10 cellular contexts compared by ENCODE assay signal in the genomic region with DNA sequence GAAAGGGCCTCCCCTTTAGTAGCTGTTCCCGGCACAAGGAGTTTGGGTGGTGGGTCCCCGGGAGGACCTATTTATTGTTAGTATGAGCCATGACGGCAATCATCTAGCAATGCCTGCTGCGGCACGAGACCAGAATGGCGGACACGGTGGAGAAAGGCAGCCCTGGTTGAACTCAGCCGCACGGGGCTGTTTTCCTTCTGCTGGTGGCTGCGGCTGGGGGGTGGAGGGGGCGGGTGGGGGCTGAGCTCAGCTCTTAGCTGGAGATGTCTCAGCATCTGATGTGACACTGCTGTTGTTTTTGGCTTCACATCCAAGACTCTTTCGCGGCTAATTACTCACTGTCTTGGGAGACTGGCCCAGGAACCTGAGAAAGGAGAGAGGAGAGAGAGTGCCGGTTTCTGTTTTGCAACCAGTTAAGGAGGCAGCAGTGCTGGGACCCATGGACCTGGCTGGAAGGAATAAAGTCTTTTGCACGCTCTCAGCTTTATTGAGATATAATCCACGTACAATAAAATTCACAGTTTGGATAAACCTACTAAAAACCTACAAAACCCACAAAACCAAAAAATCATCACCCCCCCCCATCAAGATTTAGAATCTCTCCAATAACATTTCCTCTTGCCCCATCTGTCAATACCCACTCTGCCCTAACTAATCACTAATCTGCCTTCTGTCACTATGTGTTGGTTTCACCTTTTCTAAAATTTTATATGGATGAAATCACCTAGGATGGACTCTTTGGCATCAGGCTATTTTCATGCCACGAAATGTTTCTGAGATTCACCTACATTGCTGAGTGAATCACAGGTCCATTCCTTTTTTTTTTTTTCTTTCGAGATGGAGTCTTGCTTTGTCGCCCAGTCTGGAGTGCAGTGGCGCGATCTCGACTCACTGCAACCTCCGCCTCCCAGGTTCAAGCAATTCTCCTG.
DNase-seq lines count a peak whose midpoint lies in the region; ATAC-seq, FAIRE-seq and TF ChIP-seq lines count a peak whose summit lies in the region.
"Had no signal": no experiment of that assay in that cellular context is flagged by ENCODE, and none has a peak within 500 bp of the region (broad histone marks: within the 10 kb centered on the region; RNA-seq: fewer than 3 reads in every experiment).

No MANE protein-coding gene starts in this region.

- FAIRE-seq in GM12891 (lab: Jason Lieb, UNC) = no peak
- FAIRE-seq: H1 had no signal

- intact Hi-C loops in psoas muscle (cut with DNase I) = no loop called here
- intact Hi-C loops in activated T-helper 2 cell treated with anti-CD3 and anti-CD28 coated beads, Interferon-gamma antibody, Interleukin-2, Interleukin-4, amounts not matched to agents 10 μg/mL and 5 μg/mL and 100 μg/mL, durations not matched to agents 14 hours and 24 hours and 36 hours (cut with micrococcal nuclease) = no loop called here

- DNase-seq in Caki2 (ENCODE audit: low read depth) (peak; percentile 81), RWPE2 (ENCODE audit: low spot score) (no peak), fibroblast of the conjunctiva (ENCODE audit: low read depth) (peak; percentile 57), psoas muscle (peak; percentile 48 to 77), GM12891 (ENCODE audit: insufficient read length, low spot score) (no peak), GM10266 (ENCODE audit: extremely low spot score) (no peak)
- DNase-seq in activated T-helper 2 cell treated with anti-CD3 and anti-CD28 coated beads, Interferon-gamma antibody, Interleukin-2, Interleukin-4, amounts not matched to agents 10 μg/mL and 5 μg/mL and 100 μg/mL, durations not matched to agents 14 hours and 24 hours and 36 hours (ENCODE audit: low spot score) = no peak
- no peak for DNase-seq in activated CD4-positive, alpha-beta T cell treated with anti-CD3 and anti-CD28 coated beads, Interleukin-2, amount 50 U/mL, for 4 hours
- DNase-seq: NCI-H345 had no signal

- peak; percentile 80 for ATAC-seq in RWPE2 (ENCODE audit: low read depth)
- ATAC-seq in psoas muscle = peak; percentile 36 to 80 (median 74)

- H3K27ac Mint-ChIP-seq in activated T-helper 2 cell treated with anti-CD3 and anti-CD28 coated beads, Interferon-gamma antibody, Interleukin-2, Interleukin-4, amounts not matched to agents 10 μg/mL and 5 μg/mL and 100 μg/mL, durations not matched to agents 14 hours and 24 hours and 36 hours = no peak overlapping the region

- no peaks in the 10 kb centered on the region for H3K36me3 Mint-ChIP-seq in activated T-helper 2 cell treated with anti-CD3 and anti-CD28 coated beads, Interferon-gamma antibody, Interleukin-2, Interleukin-4, amounts not matched to agents 10 μg/mL and 5 μg/mL and 100 μg/mL, durations not matched to agents 14 hours and 24 hours and 36 hours (ENCODE audit: low read depth)

- H3K4me3 ChIP-seq in RWPE2 (ENCODE audit: severe bottlenecking) (no peak overlapping the region), psoas muscle (peak overlapping the region; percentile 46)

- peaks cover 27% of the 10 kb centered on the region for H3K4me1 ChIP-seq in RWPE2 (ENCODE audit: insufficient read depth, poor library complexity, severe bottlenecking)
- no peaks in the 10 kb centered on the region for H3K4me1 ChIP-seq in psoas muscle

- no peak overlapping the region for H3K4me3 Mint-ChIP-seq in activated T-helper 2 cell treated with anti-CD3 and anti-CD28 coated beads, Interferon-gamma antibody, Interleukin-2, Interleukin-4, amounts not matched to agents 10 μg/mL and 5 μg/mL and 100 μg/mL, durations not matched to agents 14 hours and 24 hours and 36 hours (ENCODE audit: low read depth)

- TF ChIP-seq CTCF in RWPE2 (IDR thresholded peaks at IDR 0.05; ENCODE audit: poor library complexity, severe bottlenecking) = no peak
- TF ChIP-seq CTCF in psoas muscle (IDR thresholded peaks at IDR 0.05) = no peak
- TF ChIP-seq CTCF in GM10266 (IDR thresholded peaks at IDR 0.05; ENCODE audit: control insufficient read depth, insufficient read depth, low read depth, missing control alignments) = no peak

- in situ Hi-C loops in Caki2 (cut with HindIII; ENCODE audit: low pct_unique_long_range_greater_than_20kb, low sequenced_read_pairs) = no loop called here

- H3K36me3 ChIP-seq in RWPE2 (ENCODE audit: low read depth) = no peaks in the 10 kb centered on the region
- H3K36me3 ChIP-seq in psoas muscle (ENCODE audit: insufficient read depth in 1 of 2, low read depth in 1 of 2) = no peaks in the 10 kb centered on the region

- no peaks in the 10 kb centered on the region for H3K27me3 ChIP-seq in RWPE2 (ENCODE audit: insufficient read depth, poor library complexity, severe bottlenecking)
- peaks cover 0 to 16% (median 3%) of the 10 kb centered on the region in 3 donors for H3K27me3 ChIP-seq in psoas muscle (ENCODE audit: insufficient read depth in 3 of 3, low read length in 2 of 3)

- H3K27ac ChIP-seq in RWPE2 (ENCODE audit: poor library complexity, severe bottlenecking) (peak overlapping the region; percentile 65), psoas muscle (no peak overlapping the region)

- 40 to 51% (median 46%) methylated on average over 23 of the region's 23 CpGs for WGBS in psoas muscle, 3 donors

- no peaks in the 10 kb centered on the region for H3K4me1 Mint-ChIP-seq in activated T-helper 2 cell treated with anti-CD3 and anti-CD28 coated beads, Interferon-gamma antibody, Interleukin-2, Interleukin-4, amounts not matched to agents 10 μg/mL and 5 μg/mL and 100 μg/mL, durations not matched to agents 14 hours and 24 hours and 36 hours (ENCODE audit: low read depth)

- H3K9me3 ChIP-seq in RWPE2 (ENCODE audit: severe bottlenecking) (no peaks in the 10 kb centered on the region), psoas muscle (no peaks in the 10 kb centered on the region)

- H3K27me3 Mint-ChIP-seq in activated T-helper 2 cell treated with anti-CD3 and anti-CD28 coated beads, Interferon-gamma antibody, Interleukin-2, Interleukin-4, amounts not matched to agents 10 μg/mL and 5 μg/mL and 100 μg/mL, durations not matched to agents 14 hours and 24 hours and 36 hours (ENCODE audit: low read depth) = no peaks in the 10 kb centered on the region

- no peaks in the 10 kb centered on the region for H3K9me3 Mint-ChIP-seq in activated T-helper 2 cell treated with anti-CD3 and anti-CD28 coated beads, Interferon-gamma antibody, Interleukin-2, Interleukin-4, amounts not matched to agents 10 μg/mL and 5 μg/mL and 100 μg/mL, durations not matched to agents 14 hours and 24 hours and 36 hours

- no peak for TF ChIP-seq POLR2A in GM12891 (IDR thresholded peaks at IDR 0.05; ENCODE audit: low read depth, low read length)

TF ChIP-seq in GM12891, 5 proteins besides CTCF, POLR2A, EP300 and RAD21:
- TF ChIP-seq PAX5 (IDR thresholded peaks at IDR 0.05; ENCODE audit: insufficient read depth, low read length, severe bottlenecking) = no peak
- no peak for TF ChIP-seq TAF1 (IDR thresholded peaks at IDR 0.05; ENCODE audit: low read depth, low read length)
- TF ChIP-seq SPI1 (IDR thresholded peaks at IDR 0.05; ENCODE audit: low read depth, low read length) = no peak
- TF ChIP-seq POLR2AphosphoS5 (IDR thresholded peaks at IDR 0.05; ENCODE audit: low read depth, low read length) = no peak
- TF ChIP-seq POU2F2 (IDR thresholded peaks at IDR 0.05; ENCODE audit: low read depth, low read length) = no peak

Comparison
In these comparisons a context has a peak if more than half of its experiments do, and no peak if none do; other contexts are left out.
1. DNase-seq: peak in Caki2 (single experiment), fibroblast of the conjunctiva (single experiment) and psoas muscle (2 of 2); none in RWPE2 (single experiment), activated T-helper 2 cell treated with anti-CD3 and anti-CD28 coated beads, Interferon-gamma antibody, Interleukin-2, Interleukin-4, amounts not matched to agents 10 μg/mL and 5 μg/mL and 100 μg/mL, durations not matched to agents 14 hours and 24 hours and 36 hours (single experiment), activated CD4-positive, alpha-beta T cell treated with anti-CD3 and anti-CD28 coated beads, Interleukin-2, amount 50 U/mL, for 4 hours (0 of 2), GM12891 (single experiment) and GM10266 (single experiment).